Comparison of ENCODE assay signal across 1 cellular context in the genomic region with DNA sequence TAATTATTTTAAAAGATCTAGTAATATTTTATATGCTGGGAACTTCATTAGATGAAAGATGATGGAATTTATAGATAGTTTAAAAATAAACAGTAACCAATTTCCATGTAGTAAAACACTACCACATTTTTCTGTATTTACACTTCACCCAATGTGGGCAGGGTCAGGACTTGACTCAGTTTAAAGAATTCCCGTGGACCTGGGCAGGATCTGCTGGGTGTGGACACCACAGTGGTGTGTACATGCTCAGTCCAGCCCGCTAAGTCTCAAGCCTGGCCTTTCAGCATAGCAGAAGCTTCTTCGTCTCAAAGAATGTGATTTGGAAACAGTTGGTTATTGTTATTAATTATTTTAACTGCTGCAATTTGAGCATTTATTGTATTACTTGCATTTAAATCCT.
TF ChIP-seq lines count a peak whose summit lies in the region.

No MANE protein-coding gene starts in this region.

TF ChIP-seq in SK-N-SH, 30 proteins besides CTCF, POLR2A, EP300 and RAD21:
- TF ChIP-seq EZH2phosphoT487 (IDR thresholded peaks at IDR 0.05; ENCODE audit: borderline replicate concordance, low read depth) (no peak), RCOR1 (IDR thresholded peaks at IDR 0.05; ENCODE audit: low read length) (no peak), SMC3 (IDR thresholded peaks at IDR 0.05; ENCODE audit: low read depth, low read length) (no peak)
